In the genomic region with DNA sequence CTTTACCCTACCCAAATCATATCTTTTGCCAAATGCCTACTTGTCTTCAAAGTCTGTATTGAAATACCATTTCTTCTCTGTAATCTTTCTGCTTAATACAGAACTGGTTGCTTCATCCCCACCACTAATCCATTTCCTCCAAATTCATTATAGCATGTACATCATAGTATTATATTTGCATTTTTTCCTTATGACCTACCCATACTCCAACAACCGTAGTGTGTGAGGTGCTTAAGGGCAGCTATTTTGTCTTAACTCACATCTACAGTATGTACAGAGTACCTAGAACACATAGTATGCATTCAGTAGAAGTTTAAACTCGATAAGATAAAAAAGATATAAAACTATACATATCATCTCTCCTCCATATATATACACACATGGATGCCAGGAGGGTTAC, we compare ENCODE assay signal across 9 cellular contexts. TPM values are rescaled to one million over a fixed set of nuclear protein-coding genes. Genes with fewer than 3 reads are reported as not detected.
"Had no signal": no experiment of that assay in that cellular context is flagged by ENCODE, and none has a peak within 500 bp of the region (broad histone marks: within the 10 kb centered on the region; RNA-seq: fewer than 3 reads in every experiment).

No MANE protein-coding gene starts in this region.

- H3K4me3 ChIP-seq: GM23338, K562 had no signal

- ATAC-seq: GM23338, K562 had no signal

- H2AFZ ChIP-seq: GM23338 had no signal

- H3K4me2 ChIP-seq: GM23338 had no signal

- DNase-seq: H9, HCEC 1CT, HFFc6, IMR-90, KG1 had no signal

- H3K27ac ChIP-seq: HL-60 had no signal

RNA-seq across cellular contexts. Expression of a gene that starts 23.7 kb away (rescaled TPM):
- polyA plus RNA-seq: GM23338, H1 had no signal
